ENCODE assay signal across 17 cellular contexts in the genomic region with DNA sequence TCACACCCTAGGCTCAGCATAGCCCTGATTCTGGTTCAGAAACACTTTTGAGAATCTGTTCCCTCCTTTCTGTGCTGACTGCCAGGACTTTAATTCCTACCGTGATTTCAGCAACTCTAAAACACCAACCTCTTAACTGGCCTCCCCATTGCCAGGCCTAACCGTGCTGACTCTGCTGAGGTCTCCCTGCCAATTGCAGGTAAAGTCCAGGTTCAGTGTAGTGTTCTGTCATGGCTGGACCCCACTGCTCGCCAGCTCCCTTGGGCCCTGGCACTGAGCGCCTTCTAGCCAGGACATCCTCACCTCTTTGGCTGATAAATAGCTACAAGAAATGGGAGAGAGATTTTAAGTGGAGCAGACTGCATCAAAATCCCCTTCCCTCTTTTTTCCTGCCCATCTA. TPM values are rescaled to one million over a fixed set of nuclear protein-coding genes. Genes with fewer than 3 reads are reported as not detected.
DNase-seq lines count a peak whose midpoint lies in the region; FAIRE-seq and TF ChIP-seq lines count a peak whose summit lies in the region.
"Had no signal": no experiment of that assay in that cellular context is flagged by ENCODE, and none has a peak within 500 bp of the region (broad histone marks: within the 10 kb centered on the region; RNA-seq: fewer than 3 reads in every experiment).

No MANE protein-coding gene starts in this region.

- peak overlapping the region; percentile 26 for H3K27ac Mint-ChIP-seq in glutamatergic neuron (ENCODE audit: unreplicated experiment)
- H3K27ac Mint-ChIP-seq in type B pancreatic cell: no peak overlapping the region
- H3K27ac Mint-ChIP-seq: CD4-positive, alpha-beta T cell had no signal

- H3K4me1 Mint-ChIP-seq in glutamatergic neuron (ENCODE audit: low read depth, unreplicated experiment) (peaks cover 30% of the 10 kb centered on the region), type B pancreatic cell (ENCODE audit: unreplicated experiment) (peaks cover 29% of the 10 kb centered on the region)

- H3K4me2 ChIP-seq in BLaER1 treated with 17β-estradiol and CSF1 and Interleukin-3, amounts not matched to agents 10 nM and 100 nM: peak overlapping the region in 6 of 11 experiments; percentile 7 to 47 (median 14); a peak in 2 of 22 replicates

- H3K27ac ChIP-seq in BLaER1 treated with 17β-estradiol and CSF1 and Interleukin-3, amounts not matched to agents 10 nM and 100 nM: peak overlapping the region in 7 of 11 experiments; percentile 3 to 76 (median 38); a peak in 8 of 22 replicates
- H3K27ac ChIP-seq in liver (ENCODE audit: low read depth in 1 of 2, low read length in 2 of 2) (peak overlapping the region; percentile 81 to 88), spleen (no peak overlapping the region)

- no peaks in the 10 kb centered on the region for H4K20me1 ChIP-seq in BLaER1 treated with 17β-estradiol and CSF1 and Interleukin-3, amounts not matched to agents 10 nM and 100 nM

- H3K9ac ChIP-seq in BLaER1 treated with 17β-estradiol and CSF1 and Interleukin-3, amounts not matched to agents 10 nM and 100 nM: peak overlapping the region in 1 of 11 experiments; percentile 19; a peak in 1 of 22 replicates
- H3K9ac ChIP-seq in liver (ENCODE audit: low read depth in 1 of 2, low read length in 2 of 2): peak overlapping the region; percentile 40 to 99

- DNase-seq in glutamatergic neuron (no peak), spleen (peak; percentile 35), type B pancreatic cell (ENCODE audit: extremely low spot score, unreplicated experiment) (no peak), cerebellar cortex (ENCODE audit: low spot score) (no peak), HTR-8/SVneo (ENCODE audit: insufficient read length, low spot score) (no peak)
- DNase-seq: 8988T; CD4-positive, alpha-beta T cell; DMS153; DMS79 treated with DMSO at 0.1 percent for 48 hours; EL; GOT3 had no signal

- intact Hi-C loops in spleen (cut with DNase I; ENCODE audit: low total_unique reads): no loop called here

- TF ChIP-seq RAD21 in liver (IDR thresholded peaks at IDR 0.05): no peak

- no peaks in the 10 kb centered on the region for H3K36me3 ChIP-seq in BLaER1 treated with 17β-estradiol and CSF1 and Interleukin-3, amounts not matched to agents 10 nM and 100 nM
- H3K36me3 ChIP-seq in liver (ENCODE audit: control insufficient read depth in 4 of 4, insufficient read depth in 3 of 4, low read depth in 1 of 4, low read length in 3 of 4) (peaks cover 0 to 9% (median 0%) of the 10 kb centered on the region in 4 donors), spleen (no peaks in the 10 kb centered on the region)
- H3K36me3 ChIP-seq: HAP-1 had no signal

- no peaks in the 10 kb centered on the region for H3K27me3 ChIP-seq in BLaER1 treated with 17β-estradiol and CSF1 and Interleukin-3, amounts not matched to agents 10 nM and 100 nM
- H3K27me3 ChIP-seq in liver (ENCODE audit: control insufficient read depth in 4 of 4, insufficient read depth in 4 of 4, low read length in 3 of 4) (no peaks in the 10 kb centered on the region), spleen (replicated peaks in 1 of 7) (peaks cover 0 to 13% (median 8%) of the 10 kb centered on the region in 7 donors)

- peaks cover 55 to 79% (median 69%) of the 10 kb centered on the region in 10 experiments for H3K4me1 ChIP-seq in BLaER1 treated with 17β-estradiol and CSF1 and Interleukin-3, amounts not matched to agents 10 nM and 100 nM
- H3K4me1 ChIP-seq in liver (ENCODE audit: control insufficient read depth in 4 of 4, insufficient read depth in 4 of 4, low read length in 3 of 4) (peaks cover 5 to 82% (median 68%) of the 10 kb centered on the region in 4 donors), spleen (peaks cover 0 to 69% (median 22%) of the 10 kb centered on the region in 6 donors)
- H3K4me1 ChIP-seq: HAP-1 had no signal

- no peaks in the 10 kb centered on the region for H3K9me3 Mint-ChIP-seq in glutamatergic neuron (ENCODE audit: unreplicated experiment)
- H3K9me3 Mint-ChIP-seq in type B pancreatic cell: no peaks in the 10 kb centered on the region
- H3K9me3 Mint-ChIP-seq: CD4-positive, alpha-beta T cell had no signal

- H3K27me3 Mint-ChIP-seq in glutamatergic neuron (ENCODE audit: unreplicated experiment) (peaks cover 15% of the 10 kb centered on the region), type B pancreatic cell (peaks cover 48% of the 10 kb centered on the region)

- no peak for TF ChIP-seq POLR2A in spleen (IDR thresholded peaks at IDR 0.05)

- peaks cover 0 to 8% (median 7%) of the 10 kb centered on the region in 11 experiments; a peak in 9 of 22 replicates for H3K9me3 ChIP-seq in BLaER1 treated with 17β-estradiol and CSF1 and Interleukin-3, amounts not matched to agents 10 nM and 100 nM (replicated peaks in 1 of 11)
- H3K9me3 ChIP-seq in liver (ENCODE audit: control insufficient read depth in 4 of 4, low read length in 3 of 4) (no peaks in the 10 kb centered on the region), spleen (no peaks in the 10 kb centered on the region)
- H3K9me3 ChIP-seq: HAP-1 had no signal

- no peak overlapping the region for H3K4me3 ChIP-seq in BLaER1 treated with 17β-estradiol and CSF1 and Interleukin-3, amounts not matched to agents 10 nM and 100 nM
- H3K4me3 ChIP-seq in liver (ENCODE audit: low read depth in 1 of 3, low read length in 3 of 3) (no peak overlapping the region), spleen (no peak overlapping the region)
- H3K4me3 ChIP-seq: HAP-1 had no signal

- H3K36me3 Mint-ChIP-seq in glutamatergic neuron (ENCODE audit: unreplicated experiment) (no peaks in the 10 kb centered on the region), type B pancreatic cell (no peaks in the 10 kb centered on the region)

- FAIRE-seq in HTR-8/SVneo (lab: Jason Lieb, UNC): no peak
- FAIRE-seq: G401.6, GM12891 had no signal

- TF ChIP-seq CTCF in glutamatergic neuron (IDR thresholded peaks at IDR 0.05; ENCODE audit: partially characterized antibody, unreplicated experiment) (no peak), liver (IDR thresholded peaks at IDR 0.05; ENCODE audit: low read depth, low read length, missing input control) (no peak), spleen (IDR thresholded peaks at IDR 0.05 in 8 of 11, conservative IDR thresholded peaks at IDR 0.05 in 3 of 11) (no peak), type B pancreatic cell (conservative IDR thresholded peaks at IDR 0.05) (no peak)

- 41% methylated on average over 4 of the region's 4 CpGs for WGBS in liver
- WGBS in spleen, 5 donors: 86 to 99% (median 93%) methylated on average over 4 of the region's 4 CpGs

- no peak overlapping the region for H3K4me3 Mint-ChIP-seq in glutamatergic neuron (ENCODE audit: unreplicated experiment)
- no peak overlapping the region for H3K4me3 Mint-ChIP-seq in type B pancreatic cell
- H3K4me3 Mint-ChIP-seq: CD4-positive, alpha-beta T cell had no signal

TF ChIP-seq in liver, 16 proteins besides CTCF, POLR2A, EP300 and RAD21:
- no peak for TF ChIP-seq RXRA (IDR thresholded peaks at IDR 0.05)
- peak in 1 of 2 donors; percentile 45 for TF ChIP-seq HNF4A (conservative IDR thresholded peaks at IDR 0.05)
- TF ChIP-seq HNF4G (IDR thresholded peaks at IDR 0.05): no peak

RNA-seq across cellular contexts. Expression of gene UPB1, which starts 4.6 kb away (rescaled TPM):
- total RNA-seq in glutamatergic neuron (ENCODE audit: unreplicated experiment) (0.37 TPM), liver (10 to 100 TPM in 1 of 2 donors, 1 to 10 TPM in 1; 7.1 to 67.6 TPM), spleen (1 to 10 TPM in 6 of 7 donors, under 1 TPM in 1; 0.92 to 3.9 (median 2.0) TPM), type B pancreatic cell (ENCODE audit: low replicate concordance) (0.24 and 1.1 TPM in 2 replicates)
- polyA plus RNA-seq in liver (100 to 1,000 TPM in 1 of 2 donors, 10 to 100 TPM in 1; 50.0 to 115 TPM), spleen (1 to 10 TPM in 1 of 3 donors, under 1 TPM in 2; 0.38 to 1.5 (median 0.47) TPM)
- total RNA-seq: HT1080 had no signal

RNA-seq across cellular contexts. Expression of gene GUCD1, which starts 55.2 kb away (rescaled TPM):
- total RNA-seq in glutamatergic neuron (ENCODE audit: unreplicated experiment) (64.9 TPM), liver (100 to 1,000 TPM; 176 to 202 TPM), spleen (100 to 1,000 TPM in 5 of 7 donors, 10 to 100 TPM in 2; 85.4 to 162 (median 112) TPM), type B pancreatic cell (ENCODE audit: low replicate concordance) (81.8 and 98.0 TPM in 2 replicates)
- polyA plus RNA-seq in liver (100 to 1,000 TPM; 118 to 182 TPM), spleen (100 to 1,000 TPM in 2 of 3 donors, 10 to 100 TPM in 1; 82.6 to 108 (median 105) TPM)

RNA-seq across cellular contexts. Expression of gene SNRPD3, which starts 56.1 kb away (rescaled TPM):
- 86.7 TPM for total RNA-seq in glutamatergic neuron (ENCODE audit: unreplicated experiment)
- total RNA-seq in liver: 100 to 1,000 TPM in 1 of 2 donors, 10 to 100 TPM in 1; 91.3 to 128 TPM
- polyA plus RNA-seq in liver: 10 to 100 TPM; 57.2 to 80.6 TPM
- total RNA-seq in spleen: 100 to 1,000 TPM in 2 of 7 donors, 10 to 100 TPM in 5; 52.0 to 142 (median 66.3) TPM
- polyA plus RNA-seq in spleen: 100 to 1,000 TPM in 2 of 3 donors, 10 to 100 TPM in 1; 89.8 to 113 (median 113) TPM
- 107 and 114 TPM in 2 replicates for total RNA-seq in type B pancreatic cell (ENCODE audit: low replicate concordance)

Comparison
In these comparisons a context has a peak if more than half of its experiments do, and no peak if none do; other contexts are left out.
1. H3K27ac ChIP-seq: peak in BLaER1 treated with 17β-estradiol and CSF1 and Interleukin-3, amounts not matched to agents 10 nM and 100 nM (7 of 11) and liver (2 of 2); none in spleen (0 of 8).